ENCODE assay signal across 21 cellular contexts in the genomic region with DNA sequence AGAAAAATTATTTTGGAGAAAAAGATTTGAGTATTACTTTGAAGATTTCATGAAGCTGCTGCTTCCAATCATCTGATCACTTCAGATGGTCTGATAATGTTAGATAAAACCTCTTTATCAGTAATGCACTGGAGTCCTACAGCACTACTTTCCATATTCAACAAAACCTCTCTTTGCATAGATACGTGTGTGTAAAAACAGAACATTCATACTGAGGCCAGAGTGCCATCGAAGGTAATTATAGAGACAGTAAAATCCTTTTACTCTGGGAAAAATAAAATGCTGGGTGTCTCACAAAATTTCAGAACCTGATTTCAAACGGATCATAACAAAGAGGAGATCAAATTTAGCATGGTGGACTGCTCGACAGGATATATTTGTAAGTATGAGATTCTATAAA. TPM values are rescaled to one million over a fixed set of nuclear protein-coding genes. Genes with fewer than 3 reads are reported as not detected.
A peak's percentile ranks its signal among the peaks of the same experiment; 100 is the strongest.
DNase-seq lines count a peak whose midpoint lies in the region; ATAC-seq and TF ChIP-seq lines count a peak whose summit lies in the region.
"Had no signal": no experiment of that assay in that cellular context is flagged by ENCODE, and none has a peak within 500 bp of the region (broad histone marks: within the 10 kb centered on the region; RNA-seq: fewer than 3 reads in every experiment).

Gene RGS13, plus strand, starts transcription at position 209 of the 400 bp plus-strand sequence. CDS start 8,188 bp downstream, outside the sequence.

- ATAC-seq in SK-N-SH treated with all-trans-retinoic acid at 6 μM for 48 hours, result no peak
- ATAC-seq in GM21390 (IDR thresholded peaks at IDR 0.05; ENCODE audit: unreplicated experiment), result no peak
- ATAC-seq: HepG2 had no signal

- no peaks in the 10 kb centered on the region for H3K9me3 ChIP-seq in SK-N-SH
- H3K9me3 ChIP-seq in OCI-LY7 (ENCODE audit: low read length), result no peaks in the 10 kb centered on the region
- H3K9me3 ChIP-seq in mesodermal cell (ENCODE audit: control insufficient read depth, low read length), result no peaks in the 10 kb centered on the region
- H3K9me3 ChIP-seq: SJCRH30 had no signal

- no peak for TF ChIP-seq RAD21 in SK-N-SH (IDR thresholded peaks at IDR 0.05; ENCODE audit: low read length)

- H3K9ac ChIP-seq in SK-N-SH, result no peak within 1 kb of the TSS

- intact Hi-C loops in OCI-LY7 (cut with micrococcal nuclease; ENCODE audit: unreplicated experiment), result loop anchor here (1.0 to 10.0 kb wide), 8 partner anchors 8 to 1649 kb away; partner anchors contain the start of genes CDC73, RGS18, RGS2 and RO60

- no peak for TF ChIP-seq EP300 in SK-N-SH (IDR thresholded peaks at IDR 0.05; ENCODE audit: borderline replicate concordance in 1 of 2, low read depth in 1 of 2, low read length in 1 of 2)

- H3K27ac ChIP-seq in SK-N-SH (ENCODE audit: low read depth in 2 of 2, low read length in 1 of 2), result no peak within 1 kb of the TSS
- H3K27ac ChIP-seq in OCI-LY7 (ENCODE audit: low read depth, low read length, poor library complexity, severe bottlenecking), result peak within 1 kb of the TSS; percentile 100
- H3K27ac ChIP-seq in mesodermal cell (ENCODE audit: low read depth, low read length, severe bottlenecking), result peak within 1 kb of the TSS; percentile 44
- H3K27ac ChIP-seq: 22Rv1, PC-9, SJCRH30 had no signal

- no peaks in the 10 kb centered on the region for H3K79me2 ChIP-seq in SK-N-SH (ENCODE audit: insufficient read depth)
- peaks cover 97% of the 10 kb centered on the region for H3K79me2 ChIP-seq in OCI-LY7 (ENCODE audit: insufficient read depth, low read depth, low read length)

- H3K4me3 ChIP-seq in SK-N-SH (ENCODE audit: low read depth in 2 of 2, low read length in 1 of 2) (no peak within 1 kb of the TSS), OCI-LY7 (ENCODE audit: low read depth, low read length, poor library complexity, severe bottlenecking) (peak within 1 kb of the TSS; percentile 80), mesodermal cell (ENCODE audit: extremely low read depth, insufficient read depth, low read length, poor library complexity, severe bottlenecking) (no peak within 1 kb of the TSS)
- H3K4me3 ChIP-seq: PC-9, SJCRH30 had no signal

- WGBS in SK-N-SH (ENCODE audit: low lambda C conversion rate), result 63% methylated on average over 4 of the region's 4 CpGs
- WGBS in mesodermal cell (ENCODE audit: insufficient coverage in 2 of 2), 2 experiments, result 100% methylated on average over 2 of the region's 4 CpGs

- H3K36me3 ChIP-seq in SK-N-SH (replicated peaks in 1 of 2; ENCODE audit: control insufficient read depth in 1 of 2, insufficient read depth in 2 of 2, low read length in 1 of 2) (no peaks in the 10 kb centered on the region), OCI-LY7 (ENCODE audit: insufficient read depth, low read length) (peaks cover 36% of the 10 kb centered on the region), mesodermal cell (ENCODE audit: control insufficient read depth, insufficient read depth, low read length) (no peaks in the 10 kb centered on the region)
- H3K36me3 ChIP-seq: SJCRH30 had no signal

- POLR2A ChIA-PET in SK-N-SH (lab: Yijun Ruan, JAX) (no interaction called here), OCI-LY7 (lab: Charles Lee) (interaction anchor here (1.2 to 10.3 kb wide), 3 partner anchors 7 to 174 kb away, joined by 3 to 211 read pairs (median 4); no protein-coding TSS in a partner anchor)

- H3K9me2 ChIP-seq in SK-N-SH, result no peaks in the 10 kb centered on the region
- no peaks in the 10 kb centered on the region for H3K9me2 ChIP-seq in OCI-LY7 (ENCODE audit: insufficient read depth, low read length)

- BruUV-seq in OCI-LY7 (replicated peaks; lab: Mats Ljungman, UMichigan), result no TSS peak

- H3F3A ChIP-seq in SK-N-SH (replicated peaks; ENCODE audit: insufficient read depth), result peaks cover 11% of the 10 kb centered on the region

- CTCF ChIA-PET in SK-N-SH (lab: Yijun Ruan, JAX), result interaction anchor here (1.0 kb wide), 1 partner anchor 27 kb away, joined by 3 read pairs; no protein-coding TSS in a partner anchor
- CTCF ChIA-PET in OCI-LY7 (lab: Charles Lee; ENCODE audit: unreplicated experiment), result no interaction called here

- H3K4me2 ChIP-seq in SK-N-SH (no peak within 1 kb of the TSS), OCI-LY7 (ENCODE audit: low read length) (peak within 1 kb of the TSS; percentile 85)
- H3K4me2 ChIP-seq: PC-9 had no signal

- no peaks in the 10 kb centered on the region for H3K27me3 ChIP-seq in SK-N-SH (ENCODE audit: insufficient read depth)
- H3K27me3 ChIP-seq: SJCRH30 had no signal

- H3K4me1 ChIP-seq in SK-N-SH (ENCODE audit: control insufficient read depth in 1 of 2, insufficient read depth in 2 of 2, low read depth in 1 of 2, low read length in 1 of 2) (peaks cover 11 to 18% of the 10 kb centered on the region in 2 experiments; a peak in 3 of 4 replicates), OCI-LY7 (ENCODE audit: insufficient read depth, low read length, poor library complexity, severe bottlenecking) (peaks cover 65% of the 10 kb centered on the region), mesodermal cell (ENCODE audit: control insufficient read depth, insufficient read depth, low read length, poor library complexity, severe bottlenecking) (peaks cover 41% of the 10 kb centered on the region)
- H3K4me1 ChIP-seq: SJCRH30 had no signal

- peak within 1 kb of the TSS; percentile 20; the same call in 1 of the 2 replicates for H2AFZ ChIP-seq in SK-N-SH (ENCODE audit: low read depth)
- H2AFZ ChIP-seq in OCI-LY7 (ENCODE audit: low read length), result peak within 1 kb of the TSS; percentile 79
- H2AFZ ChIP-seq: PC-9 had no signal

- TF ChIP-seq CTCF in SK-N-SH (IDR thresholded peaks at IDR 0.05), result no peak
- no peak for TF ChIP-seq CTCF in OCI-LY7 (conservative IDR thresholded peaks at IDR 0.05; ENCODE audit: low read length)

- H4K20me1 ChIP-seq in SK-N-SH (ENCODE audit: insufficient read depth) (no peaks in the 10 kb centered on the region), OCI-LY7 (ENCODE audit: insufficient read depth, low read length) (peaks cover 7% of the 10 kb centered on the region; the same call in 1 of the 2 replicates)

- DNase-seq in SK-N-SH (no peak), OCI-LY7 (ENCODE audit: low spot score) (peak; percentile 61), NCI-H2227 (lab: John Stamatoyannopoulos, UW; ENCODE audit: unreplicated experiment) (no peak), inferior parietal cortex (ENCODE audit: extremely low spot score) (no peak)
- DNase-seq in activated effector memory CD4-positive, alpha-beta T cell treated with Interleukin-2 at 50 U/mL for 16 hours, result no peak
- DNase-seq: DMS79, GOT3, KG1, NCI-H1436, NCI-H1930, NCI-H748 treated with DMSO at 0.1 percent for 48 hours, PC-9, SJCRH30, SW 1271, T-helper 2 cell had no signal

TF ChIP-seq in SK-N-SH, 30 proteins besides CTCF, POLR2A, EP300 and RAD21:
- TF ChIP-seq TAF1 (IDR thresholded peaks at IDR 0.05; ENCODE audit: borderline replicate concordance, low read depth, low read length), result no peak
- TF ChIP-seq TCF12 (IDR thresholded peaks at IDR 0.05), result no peak
- TF ChIP-seq MXI1 (IDR thresholded peaks at IDR 0.05; ENCODE audit: low read depth, low read length), result no peak
- TF ChIP-seq EZH2phosphoT487 (IDR thresholded peaks at IDR 0.05; ENCODE audit: borderline replicate concordance, low read depth), result no peak
- TF ChIP-seq, protein P1, sequence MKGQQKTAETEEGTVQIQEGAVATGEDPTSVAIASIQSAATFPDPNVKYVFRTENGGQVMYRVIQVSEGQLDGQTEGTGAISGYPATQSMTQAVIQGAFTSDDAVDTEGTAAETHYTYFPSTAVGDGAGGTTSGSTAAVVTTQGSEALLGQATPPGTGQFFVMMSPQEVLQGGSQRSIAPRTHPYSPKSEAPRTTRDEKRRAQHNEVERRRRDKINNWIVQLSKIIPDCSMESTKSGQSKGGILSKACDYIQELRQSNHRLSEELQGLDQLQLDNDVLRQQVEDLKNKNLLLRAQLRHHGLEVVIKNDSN (IDR thresholded peaks at IDR 0.05; ENCODE audit: borderline replicate concordance, low read depth), result no peak

TF ChIP-seq in SK-N-SH treated with all-trans-retinoic acid at 6 μM for 48 hours, 23 proteins besides CTCF, POLR2A, EP300 and RAD21 (continues in another document):
- no peak for TF ChIP-seq CSDC2 (CRISPR knock-in tag; IDR thresholded peaks at IDR 0.05)
- TF ChIP-seq ISL1 (CRISPR knock-in tag; IDR thresholded peaks at IDR 0.05), result no peak
- no peak for TF ChIP-seq POU6F1 (CRISPR knock-in tag; IDR thresholded peaks at IDR 0.05; ENCODE audit: borderline replicate concordance, low read depth)
- TF ChIP-seq ZC3H10 (CRISPR knock-in tag; IDR thresholded peaks at IDR 0.05), result no peak
- TF ChIP-seq ESRRG (CRISPR knock-in tag; IDR thresholded peaks at IDR 0.05), result no peak
- TF ChIP-seq, protein P2, sequence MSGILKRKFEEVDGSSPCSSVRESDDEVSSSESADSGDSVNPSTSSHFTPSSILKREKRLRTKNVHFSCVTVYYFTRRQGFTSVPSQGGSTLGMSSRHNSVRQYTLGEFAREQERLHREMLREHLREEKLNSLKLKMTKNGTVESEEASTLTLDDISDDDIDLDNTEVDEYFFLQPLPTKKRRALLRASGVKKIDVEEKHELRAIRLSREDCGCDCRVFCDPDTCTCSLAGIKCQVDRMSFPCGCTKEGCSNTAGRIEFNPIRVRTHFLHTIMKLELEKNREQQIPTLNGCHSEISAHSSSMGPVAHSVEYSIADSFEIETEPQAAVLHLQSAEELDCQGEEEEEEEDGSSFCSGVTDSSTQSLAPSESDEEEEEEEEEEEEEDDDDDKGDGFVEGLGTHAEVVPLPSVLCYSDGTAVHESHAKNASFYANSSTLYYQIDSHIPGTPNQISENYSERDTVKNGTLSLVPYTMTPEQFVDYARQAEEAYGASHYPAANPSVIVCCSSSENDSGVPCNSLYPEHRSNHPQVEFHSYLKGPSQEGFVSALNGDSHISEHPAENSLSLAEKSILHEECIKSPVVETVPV (CRISPR knock-in tag; IDR thresholded peaks at IDR 0.05), result no peak

RNA-seq across cellular contexts. Expression of gene RGS13, which starts in this region (rescaled TPM):
- polyA plus RNA-seq in SK-N-SH (2012; rRNA removed), result 0.05 TPM in 1 of 2 replicates, not detected in the other
- 0.05 and 0.08 TPM in 2 replicates for polyA plus RNA-seq in SK-N-SH (2012; cell fraction: cytosol; rRNA removed)
- polyA plus RNA-seq in SK-N-SH (2012; cell fraction: nucleus; rRNA removed), result 0.01 TPM in 1 of 2 replicates, not detected in the other
- 80.4 and 83.0 TPM in 2 replicates for total RNA-seq in OCI-LY7 (2014; rRNA removed; shearing (Covaris generic))
- 214 and 245 TPM in 2 replicates for total RNA-seq in OCI-LY7 (2022)
- 5.9 TPM for polyA plus RNA-seq in mesodermal cell (2013, experiment 1 of 2)
- 11.8 TPM for polyA plus RNA-seq in mesodermal cell (2013, experiment 2 of 2)
- total RNA-seq: HepG2, PC-9, SJCRH30 had no signal
- polyA plus RNA-seq: CD14-positive monocyte, HepG2 had no signal

Comparison
In these comparisons a context has a peak if more than half of its experiments do, and no peak if none do; other contexts are left out.
1. H3K27ac ChIP-seq: peak in OCI-LY7 (single experiment) and mesodermal cell (single experiment); none in SK-N-SH (0 of 2).